ENCODE assay signal across 19 cellular contexts in genomic region chr17:80248894-80249710, GRCh38.
"Had no signal": no experiment of that assay in that cellular context is flagged by ENCODE, and none has a peak within 500 bp of the region (broad histone marks: within the 10 kb centered on the region; RNA-seq: fewer than 3 reads in every experiment).

No MANE protein-coding gene starts in this region.

- H3K36me3 ChIP-seq: neutrophil, uterus had no signal

- H3K4me3 Mint-ChIP-seq: activated T-helper 17 cell treated with anti-CD3 and anti-CD28 coated beads, Interleukin-2, amount 50 U/mL, for 72 hours; effector memory CD8-positive, alpha-beta T cell; naive B cell; T-helper 2 cell treated with Interferon-gamma antibody and Interleukin-4, amounts not matched to agents 5 μg/mL and 100 μg/mL, for 36 hours had no signal

- FAIRE-seq: astrocyte, bronchial epithelial cell had no signal

- H3K27me3 Mint-ChIP-seq: activated T-helper 17 cell treated with anti-CD3 and anti-CD28 coated beads, Interleukin-2, amount 50 U/mL, for 72 hours; effector memory CD8-positive, alpha-beta T cell; naive B cell had no signal

- H3K27me3 ChIP-seq: tibial artery, uterus had no signal

- H3K4me1 ChIP-seq: tibial artery, uterus had no signal

- H3K9me3 ChIP-seq: neutrophil, tibial artery, uterus had no signal

- H3K4me3 ChIP-seq: lung, tibial artery, uterus had no signal

- DNase-seq: activated CD4-positive, alpha-beta T cell treated with anti-CD3 and anti-CD28 coated beads, Interleukin-2, amount 50 U/mL, for 4 hours; activated naive CD4-positive, alpha-beta T cell treated with anti-CD3 and anti-CD28 coated beads, Interleukin-2, amount 50 U/mL, for 16 hours; dermis blood vessel endothelial cell; effector memory CD8-positive, alpha-beta T cell; foreskin melanocyte; head of caudate nucleus; naive B cell; retina; stimulated activated CD4-positive, alpha-beta T cell treated with anti-CD3 and anti-CD28 coated beads, Interleukin-2, amount 100 ng/mL, for 48 hours; stimulated activated naive CD4-positive, alpha-beta T cell; uterus had no signal

- H3K9me3 Mint-ChIP-seq: activated T-helper 17 cell treated with anti-CD3 and anti-CD28 coated beads, Interleukin-2, amount 50 U/mL, for 72 hours; effector memory CD8-positive, alpha-beta T cell; naive B cell; T-helper 2 cell treated with Interferon-gamma antibody and Interleukin-4, amounts not matched to agents 5 μg/mL and 100 μg/mL, for 36 hours had no signal

- H3K36me3 Mint-ChIP-seq: naive B cell had no signal

- H3K27ac ChIP-seq: epithelial cell of prostate, neutrophil, tibial artery, uterus had no signal

- ATAC-seq: activated T-helper 17 cell treated with anti-CD3 and anti-CD28 coated beads, Interleukin-2, amount 50 U/mL, for 72 hours; effector memory CD8-positive, alpha-beta T cell had no signal

- H3K27ac Mint-ChIP-seq: activated T-helper 17 cell treated with anti-CD3 and anti-CD28 coated beads, Interleukin-2, amount 50 U/mL, for 72 hours; effector memory CD8-positive, alpha-beta T cell; naive B cell; T-helper 2 cell treated with Interferon-gamma antibody and Interleukin-4, amounts not matched to agents 5 μg/mL and 100 μg/mL, for 36 hours had no signal
